ENCODE assay signal across 1 cellular context in the genomic region with DNA sequence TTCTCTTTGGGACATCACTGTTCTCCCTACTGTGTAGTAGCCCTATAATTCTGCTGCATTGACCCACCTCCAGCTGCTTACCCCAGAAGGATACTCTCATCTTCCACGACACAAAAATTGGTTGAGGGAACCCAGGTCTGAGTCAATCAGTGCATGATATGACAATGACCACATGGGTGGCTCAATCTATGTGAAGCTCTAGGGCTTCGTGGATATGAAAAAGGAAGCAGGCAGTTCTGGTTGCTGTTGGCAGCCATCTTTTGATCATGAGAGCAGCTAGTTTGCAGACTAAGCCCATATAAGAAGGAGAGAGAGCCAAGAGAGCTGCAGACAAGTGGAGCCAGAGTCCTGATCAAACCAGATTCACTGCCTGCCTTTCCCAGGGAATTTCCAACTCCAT.
TF ChIP-seq lines count a peak whose summit lies in the region.

No MANE protein-coding gene starts in this region.

TF ChIP-seq in GM12878, 131 proteins besides CTCF, POLR2A, EP300 and RAD21:
- no peak for TF ChIP-seq BCL11A (IDR thresholded peaks at IDR 0.05; ENCODE audit: low read depth, low read length)
- TF ChIP-seq ZNF384 (IDR thresholded peaks at IDR 0.05; ENCODE audit: borderline replicate concordance, low read depth, low read length), result no peak
- no peak for TF ChIP-seq EZH2 (IDR thresholded peaks at IDR 0.05; ENCODE audit: borderline replicate concordance, control insufficient read depth, low read depth, low read length)
- no peak for TF ChIP-seq MYB (IDR thresholded peaks at IDR 0.05; ENCODE audit: borderline replicate concordance, low read depth, low read length)
- TF ChIP-seq ZNF24 (IDR thresholded peaks at IDR 0.05), result no peak
- no peak for TF ChIP-seq TCF3 (IDR thresholded peaks at IDR 0.05; ENCODE audit: borderline replicate concordance, insufficient read depth, low read depth, low read length)
- no peak for TF ChIP-seq YBX1 (IDR thresholded peaks at IDR 0.05)
- TF ChIP-seq, protein P1, sequence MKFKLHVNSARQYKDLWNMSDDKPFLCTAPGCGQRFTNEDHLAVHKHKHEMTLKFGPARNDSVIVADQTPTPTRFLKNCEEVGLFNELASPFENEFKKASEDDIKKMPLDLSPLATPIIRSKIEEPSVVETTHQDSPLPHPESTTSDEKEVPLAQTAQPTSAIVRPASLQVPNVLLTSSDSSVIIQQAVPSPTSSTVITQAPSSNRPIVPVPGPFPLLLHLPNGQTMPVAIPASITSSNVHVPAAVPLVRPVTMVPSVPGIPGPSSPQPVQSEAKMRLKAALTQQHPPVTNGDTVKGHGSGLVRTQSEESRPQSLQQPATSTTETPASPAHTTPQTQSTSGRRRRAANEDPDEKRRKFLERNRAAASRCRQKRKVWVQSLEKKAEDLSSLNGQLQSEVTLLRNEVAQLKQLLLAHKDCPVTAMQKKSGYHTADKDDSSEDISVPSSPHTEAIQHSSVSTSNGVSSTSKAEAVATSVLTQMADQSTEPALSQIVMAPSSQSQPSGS (IDR thresholded peaks at IDR 0.05; ENCODE audit: low read length), result no peak
- TF ChIP-seq HDAC6 (IDR thresholded peaks at IDR 0.05; ENCODE audit: unreplicated experiment), result no peak
- no peak for TF ChIP-seq TCF7 (IDR thresholded peaks at IDR 0.05; ENCODE audit: borderline replicate concordance)
- no peak for TF ChIP-seq JUND (IDR thresholded peaks at IDR 0.05; ENCODE audit: low read depth, low read length)
- no peak for TF ChIP-seq KLF5 (IDR thresholded peaks at IDR 0.05; ENCODE audit: partially characterized antibody)
- no peak for TF ChIP-seq SUZ12 (IDR thresholded peaks at IDR 0.05; ENCODE audit: unreplicated experiment)
- TF ChIP-seq, protein P2, sequence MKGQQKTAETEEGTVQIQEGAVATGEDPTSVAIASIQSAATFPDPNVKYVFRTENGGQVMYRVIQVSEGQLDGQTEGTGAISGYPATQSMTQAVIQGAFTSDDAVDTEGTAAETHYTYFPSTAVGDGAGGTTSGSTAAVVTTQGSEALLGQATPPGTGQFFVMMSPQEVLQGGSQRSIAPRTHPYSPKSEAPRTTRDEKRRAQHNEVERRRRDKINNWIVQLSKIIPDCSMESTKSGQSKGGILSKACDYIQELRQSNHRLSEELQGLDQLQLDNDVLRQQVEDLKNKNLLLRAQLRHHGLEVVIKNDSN (IDR thresholded peaks at IDR 0.05; ENCODE audit: borderline replicate concordance, extremely low read length, insufficient read depth, low read depth, low read length), result no peak
- no peak for TF ChIP-seq ESRRA (IDR thresholded peaks at IDR 0.05; ENCODE audit: low read length)
- TF ChIP-seq FOS (IDR thresholded peaks at IDR 0.05; ENCODE audit: borderline replicate concordance, extremely low read depth, insufficient read length), result no peak
- TF ChIP-seq MXI1 (IDR thresholded peaks at IDR 0.05; ENCODE audit: low read depth, low read length), result no peak
TF ChIP-seq in GM12878: peak in this region for 0.
